ENCODE assay signal across 8 cellular contexts in genomic region chr2:75647771-75648170, GRCh38. TPM values are rescaled to one million over a fixed set of nuclear protein-coding genes. Genes with fewer than 3 reads are reported as not detected.
DNase-seq lines count a peak whose midpoint lies in the region; ATAC-seq and TF ChIP-seq lines count a peak whose summit lies in the region.

No MANE protein-coding gene starts in this region.

- H3K4me2 ChIP-seq in OCI-LY7 (ENCODE audit: low read length): peak overlapping the region; percentile 97

- intact Hi-C loops in OCI-LY7 (cut with micrococcal nuclease; ENCODE audit: unreplicated experiment) (loop anchor here (2.0 to 5.0 kb wide), 2 partner anchors 63 to 815 kb away; partner anchors contain the start of genes GCFC2 and HK2), psoas muscle (cut with DNase I) (loop anchor here in 1 of 2 donors (5.0 kb wide), 1 partner anchor 60 kb away; no protein-coding TSS in a partner anchor)

- no peak for ATAC-seq in psoas muscle

- H4K20me1 ChIP-seq in OCI-LY7 (ENCODE audit: insufficient read depth, low read length): no peaks in the 10 kb centered on the region

- H3K27ac ChIP-seq in OCI-LY7 (ENCODE audit: low read depth, low read length, poor library complexity, severe bottlenecking) (peak overlapping the region; percentile 52), psoas muscle (peak overlapping the region; percentile 83)
- no peak overlapping the region for H3K27ac ChIP-seq in effector memory CD4-positive, alpha-beta T cell (ENCODE audit: insufficient read depth, low read length, poor library complexity, severe bottlenecking)

- BruUV-seq in OCI-LY7 (replicated peaks; lab: Mats Ljungman, UMichigan): no TSS peak

- WGBS in psoas muscle, 3 donors: 64 to 72% (median 72%) methylated on average over 3 of the region's 3 CpGs

- POLR2A ChIA-PET in OCI-LY7 (lab: Charles Lee): interaction anchor here (0.6 to 2.1 kb wide), 5 partner anchors 8 to 64 kb away, joined by 3 to 7 read pairs (median 4); no protein-coding TSS in a partner anchor

- TF ChIP-seq CTCF in GM12864 (IDR thresholded peaks at IDR 0.05; ENCODE audit: low read depth, low read length, missing control alignments): no peak
- 0 out of 2 replicates have a peak, but pooled peaks have one; percentile 16 for TF ChIP-seq CTCF in OCI-LY7 (conservative IDR thresholded peaks at IDR 0.05; ENCODE audit: low read length)
- no peak for TF ChIP-seq CTCF in psoas muscle (IDR thresholded peaks at IDR 0.05)

- in situ Hi-C loops in G401 (cut with HindIII; ENCODE audit: low sequenced_read_pairs): no loop called here

- H3K9me3 ChIP-seq in OCI-LY7 (ENCODE audit: low read length) (no peaks in the 10 kb centered on the region), psoas muscle (no peaks in the 10 kb centered on the region)
- H3K9me3 ChIP-seq in effector memory CD4-positive, alpha-beta T cell (ENCODE audit: control insufficient read depth, low read length): no peaks in the 10 kb centered on the region

- peak overlapping the region; percentile 97; the same call in 1 of the 2 replicates for H2AFZ ChIP-seq in OCI-LY7 (ENCODE audit: low read length)

- no peaks in the 10 kb centered on the region for H3K27me3 ChIP-seq in effector memory CD4-positive, alpha-beta T cell (replicated peaks; ENCODE audit: control insufficient read depth, insufficient read depth, low read length, poor library complexity, severe bottlenecking)
- H3K27me3 ChIP-seq in psoas muscle (ENCODE audit: insufficient read depth in 3 of 3, low read length in 2 of 3): no peaks in the 10 kb centered on the region

- peaks cover 33% of the 10 kb centered on the region for H3K79me2 ChIP-seq in OCI-LY7 (ENCODE audit: insufficient read depth, low read depth, low read length)

- CTCF ChIA-PET in OCI-LY7 (lab: Charles Lee; ENCODE audit: unreplicated experiment): no interaction called here

- DNase-seq in GM12864 (ENCODE audit: low read depth) (no peak), OCI-LY7 (ENCODE audit: low spot score) (no peak), psoas muscle (no peak), G401 (ENCODE audit: low spot score) (no peak), CD1c-positive myeloid dendritic cell (ENCODE audit: extremely low spot score) (no peak), iPS-NIHi7 (ENCODE audit: extremely low spot score) (no peak), activated gamma-delta T cell treated with Interleukin-2 at 50 U/mL for 16 hours (no peak)
- DNase-seq in effector memory CD4-positive, alpha-beta T cell: no peak

- H3K9me2 ChIP-seq in OCI-LY7 (ENCODE audit: insufficient read depth, low read length): no peaks in the 10 kb centered on the region

- H3K4me1 ChIP-seq in OCI-LY7 (ENCODE audit: insufficient read depth, low read length, poor library complexity, severe bottlenecking) (peaks cover 16% of the 10 kb centered on the region), psoas muscle (peaks cover 33% of the 10 kb centered on the region)
- no peaks in the 10 kb centered on the region for H3K4me1 ChIP-seq in effector memory CD4-positive, alpha-beta T cell (ENCODE audit: control insufficient read depth, insufficient read depth, low read length, poor library complexity, severe bottlenecking)

- H3K36me3 ChIP-seq in OCI-LY7 (ENCODE audit: insufficient read depth, low read length) (peaks cover 46% of the 10 kb centered on the region), psoas muscle (ENCODE audit: insufficient read depth in 1 of 2, low read depth in 1 of 2) (peaks cover 6 to 49% of the 10 kb centered on the region in 2 donors)
- H3K36me3 ChIP-seq in effector memory CD4-positive, alpha-beta T cell (ENCODE audit: control insufficient read depth, insufficient read depth, low read length): peaks cover 19% of the 10 kb centered on the region

- H3K4me3 ChIP-seq in GM12864 (ENCODE audit: low read depth, low read length): peak overlapping the region; percentile 86; the same call in 1 of the 2 replicates
- H3K4me3 ChIP-seq in OCI-LY7 (ENCODE audit: low read depth, low read length, poor library complexity, severe bottlenecking): peak overlapping the region; percentile 83
- peak overlapping the region; percentile 89 for H3K4me3 ChIP-seq in effector memory CD4-positive, alpha-beta T cell (ENCODE audit: insufficient read depth, low read depth, low read length, poor library complexity, severe bottlenecking)
- H3K4me3 ChIP-seq in psoas muscle: peak overlapping the region; percentile 95

RNA-seq across cellular contexts. Expression of gene MRPL19, which starts 1.2 kb away (rescaled TPM):
- 41.6 and 42.6 TPM in 2 replicates for total RNA-seq in OCI-LY7 (2014; rRNA removed; shearing (Covaris generic))
- total RNA-seq in OCI-LY7 (2022) (42.8 and 52.7 TPM in 2 replicates), psoas muscle (10 to 100 TPM; 58.8 to 78.2 (median 71.9) TPM)
- 10 to 100 TPM; 32.4 to 88.1 (median 39.5) TPM for polyA plus RNA-seq in psoas muscle
- 91.3 and 117 TPM in 2 replicates for total RNA-seq in G401 (2014; rRNA removed; shearing (Covaris generic))
